ENCODE assay signal across 2 cellular contexts in genomic region chr15:74420193-74420905, GRCh38.
TF ChIP-seq lines count a peak whose summit lies in the region.

No MANE protein-coding gene starts in this region.

TF ChIP-seq in SK-N-SH treated with all-trans-retinoic acid at 6 μM for 48 hours, 23 proteins besides CTCF, POLR2A, EP300 and RAD21:
- TF ChIP-seq OSR1 (CRISPR knock-in tag; IDR thresholded peaks at IDR 0.05) (no peak), POU6F1 (CRISPR knock-in tag; IDR thresholded peaks at IDR 0.05; ENCODE audit: borderline replicate concordance, low read depth) (no peak), ZFP3 (CRISPR knock-in tag; IDR thresholded peaks at IDR 0.05) (no peak), ZNF8 (CRISPR knock-in tag; IDR thresholded peaks at IDR 0.05) (no peak), CSRNP3 (CRISPR knock-in tag; IDR thresholded peaks at IDR 0.05) (no peak), CREB5 (CRISPR knock-in tag; IDR thresholded peaks at IDR 0.05; ENCODE audit: low read depth) (no peak), ZNF70 (CRISPR knock-in tag; IDR thresholded peaks at IDR 0.05) (no peak), TCF4 (CRISPR knock-in tag; IDR thresholded peaks at IDR 0.05; ENCODE audit: borderline replicate concordance) (no peak), ZC3H10 (CRISPR knock-in tag; IDR thresholded peaks at IDR 0.05) (no peak)
TF ChIP-seq in SK-N-SH treated with all-trans-retinoic acid at 6 μM for 48 hours: peak in this region for 0.

TF ChIP-seq in SK-N-SH, 30 proteins besides CTCF, POLR2A, EP300 and RAD21:
- TF ChIP-seq USF1 (IDR thresholded peaks at IDR 0.05; ENCODE audit: borderline replicate concordance, low read depth): no peak
- no peak for TF ChIP-seq SIN3A (IDR thresholded peaks at IDR 0.05; ENCODE audit: borderline replicate concordance, low read depth, low read length)
- TF ChIP-seq TCF12 (IDR thresholded peaks at IDR 0.05): no peak
- TF ChIP-seq RXRA (IDR thresholded peaks at IDR 0.05; ENCODE audit: borderline replicate concordance, low read depth): no peak
- TF ChIP-seq ELF1 (IDR thresholded peaks at IDR 0.05): no peak
- TF ChIP-seq YY1 (IDR thresholded peaks at IDR 0.05; ENCODE audit: low read depth): no peak
- TF ChIP-seq FOXM1 (IDR thresholded peaks at IDR 0.05; ENCODE audit: low read depth): no peak
- TF ChIP-seq EZH2phosphoT487 (IDR thresholded peaks at IDR 0.05; ENCODE audit: borderline replicate concordance, low read depth): no peak
- no peak for TF ChIP-seq SMC3 (IDR thresholded peaks at IDR 0.05; ENCODE audit: low read depth, low read length)
- TF ChIP-seq GABPA (IDR thresholded peaks at IDR 0.05; ENCODE audit: low read depth): no peak
- no peak for TF ChIP-seq TAF1 (IDR thresholded peaks at IDR 0.05; ENCODE audit: borderline replicate concordance, low read depth, low read length)
- no peak for TF ChIP-seq NFIC (IDR thresholded peaks at IDR 0.05; ENCODE audit: borderline replicate concordance)
- no peak for TF ChIP-seq USF2 (IDR thresholded peaks at IDR 0.05; ENCODE audit: borderline replicate concordance, low read depth, low read length)
- no peak for TF ChIP-seq MXI1 (IDR thresholded peaks at IDR 0.05; ENCODE audit: low read depth, low read length)
- no peak for TF ChIP-seq PBX3 (IDR thresholded peaks at IDR 0.05)
TF ChIP-seq in SK-N-SH: peak in this region for 0.
